15 cellular contexts compared by ENCODE assay signal in the genomic region with DNA sequence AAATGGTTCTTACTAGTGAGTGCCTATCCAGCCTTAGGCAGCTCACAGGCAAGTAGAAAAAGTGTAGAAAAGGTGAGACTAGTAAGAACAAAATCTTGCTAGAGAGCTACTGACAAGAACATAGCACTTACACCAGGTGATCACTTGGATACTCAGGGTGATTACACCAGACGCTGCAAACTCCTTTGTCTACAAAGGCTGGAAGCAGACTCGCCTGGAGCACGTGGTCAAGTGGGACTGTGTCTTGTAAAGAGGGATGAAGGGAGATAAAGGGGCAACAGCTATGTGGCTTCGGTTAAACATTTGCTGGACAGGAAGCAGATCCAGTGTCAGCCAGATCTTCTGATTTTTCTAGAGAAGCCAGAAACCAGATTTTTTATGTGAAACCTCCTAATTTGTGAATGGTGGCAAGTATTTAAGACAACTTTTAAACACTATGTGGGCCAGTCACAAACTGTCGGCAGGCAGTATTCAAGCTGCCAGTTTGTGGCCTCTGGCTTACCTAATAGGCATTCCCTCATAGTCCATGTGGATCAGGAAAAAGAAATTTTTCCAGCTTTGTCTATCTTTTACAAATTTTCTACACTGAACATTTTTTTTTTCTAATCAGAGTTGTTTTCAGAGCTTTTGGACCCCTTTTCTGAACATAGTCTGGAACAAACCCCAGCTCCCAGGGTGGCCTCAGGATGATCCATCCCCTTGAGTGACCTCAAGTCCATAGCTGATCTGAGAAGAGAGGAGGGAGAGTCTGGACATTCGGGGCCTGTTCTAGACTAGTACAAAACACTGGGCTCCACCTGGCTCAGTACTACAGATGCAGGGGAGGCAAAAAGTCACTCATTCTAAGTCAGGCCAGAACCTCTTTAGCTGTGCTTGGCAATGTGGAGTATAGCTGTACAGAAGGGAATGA.
DNase-seq lines count a peak whose midpoint lies in the region; ATAC-seq, FAIRE-seq and TF ChIP-seq lines count a peak whose summit lies in the region.
"Had no signal": no experiment of that assay in that cellular context is flagged by ENCODE, and none has a peak within 500 bp of the region (broad histone marks: within the 10 kb centered on the region; RNA-seq: fewer than 3 reads in every experiment).

No MANE protein-coding gene starts in this region.

- H3K4me3 ChIP-seq in kidney (ENCODE audit: low read length in 2 of 2): no peak overlapping the region
- H3K4me3 ChIP-seq in aorta (ENCODE audit: low read length in 2 of 2): no peak overlapping the region

- DNase-seq in Right ventricle myocardium inferior (ENCODE audit: missing footprints): no peak
- no peak for DNase-seq in cardiac septum (ENCODE audit: low spot score)
- peak; percentile 74 for DNase-seq in kidney
- DNase-seq in progenitor cell of endocrine pancreas (ENCODE audit: low spot score, unreplicated experiment): no peak
- no peak for DNase-seq in aorta
- no peak for DNase-seq in stimulated activated naive CD4-positive, alpha-beta T cell treated with Interleukin-2 at 50 U/mL for 16 hours (lab: John Stamatoyannopoulos, UW)
- DNase-seq in nucleus accumbens (lab: John Stamatoyannopoulos, UW): no peak
- no peak for DNase-seq in kidney tubule cell (ENCODE audit: low spot score)
- DNase-seq: activated CD4-positive, alpha-beta memory T cell treated with anti-CD3 and anti-CD28 coated beads, Interleukin-2, amount 10 ng/mL, durations not matched to agents 7 days and 5 days; activated naive CD4-positive, alpha-beta T cell; erythroblast; NCI-H1105 treated with DMSO at 0.1 percent for 48 hours; NCI-H524 had no signal

- WGBS in aorta, 2 donors: 55 to 59% methylated on average over 6 of the region's 6 CpGs

- peaks cover 10% of the 10 kb centered on the region for H3K4me1 Mint-ChIP-seq in progenitor cell of endocrine pancreas (ENCODE audit: low read depth)
- H3K4me1 Mint-ChIP-seq: activated CD4-positive, alpha-beta memory T cell treated with anti-CD3 and anti-CD28 coated beads, Interleukin-2, amount 10 ng/mL, durations not matched to agents 7 days and 5 days had no signal

- FAIRE-seq in kidney (lab: Jason Lieb, UNC): no peak
- FAIRE-seq: A204.1, RCC 7860 had no signal

- H3K4me3 Mint-ChIP-seq in progenitor cell of endocrine pancreas (ENCODE audit: low read depth): no peak overlapping the region
- H3K4me3 Mint-ChIP-seq: activated CD4-positive, alpha-beta memory T cell treated with anti-CD3 and anti-CD28 coated beads, Interleukin-2, amount 10 ng/mL, durations not matched to agents 7 days and 5 days had no signal

- H3K27me3 Mint-ChIP-seq in progenitor cell of endocrine pancreas: no peaks in the 10 kb centered on the region

- peak overlapping the region; percentile 90 for H3K27ac Mint-ChIP-seq in progenitor cell of endocrine pancreas
- H3K27ac Mint-ChIP-seq: activated CD4-positive, alpha-beta memory T cell treated with anti-CD3 and anti-CD28 coated beads, Interleukin-2, amount 10 ng/mL, durations not matched to agents 7 days and 5 days had no signal

- no peaks in the 10 kb centered on the region for H3K36me3 Mint-ChIP-seq in progenitor cell of endocrine pancreas (ENCODE audit: insufficient read depth)

- peak; percentile 91 for ATAC-seq in Right ventricle myocardium inferior
- ATAC-seq in aorta (ENCODE audit: low FRiP score): peak; percentile 84

- H3K9ac ChIP-seq in kidney (ENCODE audit: low read length in 2 of 2): no peak overlapping the region

- no peaks in the 10 kb centered on the region for H3K9me3 Mint-ChIP-seq in progenitor cell of endocrine pancreas (ENCODE audit: low read depth)
- H3K9me3 Mint-ChIP-seq: activated CD4-positive, alpha-beta memory T cell treated with anti-CD3 and anti-CD28 coated beads, Interleukin-2, amount 10 ng/mL, durations not matched to agents 7 days and 5 days had no signal

- H3K36me3 ChIP-seq in kidney (ENCODE audit: control insufficient read depth in 1 of 2, insufficient read depth in 2 of 2, low read length in 2 of 2) (no peaks in the 10 kb centered on the region), aorta (ENCODE audit: control insufficient read depth in 1 of 2, insufficient read depth in 2 of 2, low read length in 1 of 2) (no peaks in the 10 kb centered on the region)

- no peak for TF ChIP-seq CTCF in kidney (IDR thresholded peaks at IDR 0.05; ENCODE audit: borderline replicate concordance, extremely low read depth, insufficient read depth)
- TF ChIP-seq CTCF in progenitor cell of endocrine pancreas (IDR thresholded peaks at IDR 0.05; ENCODE audit: unreplicated experiment): no peak

- H3K27ac ChIP-seq in kidney (ENCODE audit: low read depth in 2 of 2, low read length in 2 of 2): peak overlapping the region; percentile 26 to 57
- H3K27ac ChIP-seq in aorta (ENCODE audit: low read depth in 1 of 2, low read length in 2 of 2): peak overlapping the region in 1 of 2 donors; percentile 84

- H3K9me3 ChIP-seq in kidney (ENCODE audit: control insufficient read depth in 1 of 2, low read length in 2 of 2) (no peaks in the 10 kb centered on the region), aorta (ENCODE audit: control insufficient read depth, low read length) (no peaks in the 10 kb centered on the region)

- intact Hi-C loops in Right ventricle myocardium inferior (cut with DNase I): no loop called here
- intact Hi-C loops in cardiac septum (cut with DNase I): no loop called here
- intact Hi-C loops in kidney (cut with DNase I): loop anchor here (10.0 kb wide), 1 partner anchor 85 kb away; no protein-coding TSS in a partner anchor
- intact Hi-C loops in aorta (cut with DNase I): loop anchor here in 1 of 2 donors (10.0 kb wide), 1 partner anchor 165 kb away; no protein-coding TSS in a partner anchor

- H3K4me1 ChIP-seq in kidney (ENCODE audit: control insufficient read depth in 1 of 2, insufficient read depth in 1 of 2, low read depth in 1 of 2, low read length in 2 of 2) (peaks cover 6 to 8% of the 10 kb centered on the region in 2 donors), aorta (ENCODE audit: control insufficient read depth in 1 of 2, insufficient read depth in 2 of 2, low read length in 2 of 2) (peaks cover 3 to 10% of the 10 kb centered on the region in 2 donors)

- no peaks in the 10 kb centered on the region for H3K27me3 ChIP-seq in aorta (ENCODE audit: control insufficient read depth in 1 of 2, insufficient read depth in 2 of 2, low read length in 1 of 2)
